8 cellular contexts compared by ENCODE assay signal in genomic region chr5:44875661-44876250, GRCh38.
A peak's percentile ranks its signal among the peaks of the same experiment; 100 is the strongest.
DNase-seq lines count a peak whose midpoint lies in the region.

No MANE protein-coding gene starts in this region.

- no peak overlapping the region for H3K4me3 ChIP-seq in neuron (ENCODE audit: low read length)

- no peaks in the 10 kb centered on the region for H3K9me3 ChIP-seq in neuron (ENCODE audit: low read length)

- H2AFZ ChIP-seq in neuron (ENCODE audit: low read depth, low read length): peak overlapping the region; percentile 75

- DNase-seq in NCI-H2196 (lab: John Stamatoyannopoulos, UW; ENCODE audit: unreplicated experiment): peak; percentile 7
- DNase-seq in NCI-H2196 treated with DMSO at 0.1 percent for 48 hours (lab: John Stamatoyannopoulos, UW; ENCODE audit: unreplicated experiment): no peak
- DNase-seq in HCEC 1CT: peak; percentile 86
- peak; percentile 87 for DNase-seq in LoVo (ENCODE audit: low spot score)
- DNase-seq in activated naive CD4-positive, alpha-beta T cell treated with anti-CD3 and anti-CD28 coated beads, Interleukin-2, amount 50 U/mL, for 16 hours: peak; percentile 30
- DNase-seq in cerebellar nuclear complex (lab: John Stamatoyannopoulos, UW): no peak
- no peak for DNase-seq in NCI-H82 treated with DMSO at 0.1 percent for 48 hours (lab: John Stamatoyannopoulos, UW; ENCODE audit: unreplicated experiment)

- H3K36me3 ChIP-seq in neuron (ENCODE audit: insufficient read depth, low read length): no peaks in the 10 kb centered on the region

- peaks cover 3% of the 10 kb centered on the region for H3K4me1 ChIP-seq in neuron (ENCODE audit: insufficient read depth, low read length)

- no peaks in the 10 kb centered on the region for H3K27me3 ChIP-seq in neuron (ENCODE audit: insufficient read depth, low read length)

Comparison
In these comparisons a context has a peak if more than half of its experiments do, and no peak if none do; other contexts are left out.
1. DNase-seq: peak in NCI-H2196 (single experiment), HCEC 1CT (single experiment), LoVo (single experiment) and activated naive CD4-positive, alpha-beta T cell treated with anti-CD3 and anti-CD28 coated beads, Interleukin-2, amount 50 U/mL, for 16 hours (single experiment); none in NCI-H2196 treated with DMSO at 0.1 percent for 48 hours (single experiment), cerebellar nuclear complex (0 of 2) and NCI-H82 treated with DMSO at 0.1 percent for 48 hours (single experiment).